ENCODE assay signal across 9 cellular contexts in the genomic region with DNA sequence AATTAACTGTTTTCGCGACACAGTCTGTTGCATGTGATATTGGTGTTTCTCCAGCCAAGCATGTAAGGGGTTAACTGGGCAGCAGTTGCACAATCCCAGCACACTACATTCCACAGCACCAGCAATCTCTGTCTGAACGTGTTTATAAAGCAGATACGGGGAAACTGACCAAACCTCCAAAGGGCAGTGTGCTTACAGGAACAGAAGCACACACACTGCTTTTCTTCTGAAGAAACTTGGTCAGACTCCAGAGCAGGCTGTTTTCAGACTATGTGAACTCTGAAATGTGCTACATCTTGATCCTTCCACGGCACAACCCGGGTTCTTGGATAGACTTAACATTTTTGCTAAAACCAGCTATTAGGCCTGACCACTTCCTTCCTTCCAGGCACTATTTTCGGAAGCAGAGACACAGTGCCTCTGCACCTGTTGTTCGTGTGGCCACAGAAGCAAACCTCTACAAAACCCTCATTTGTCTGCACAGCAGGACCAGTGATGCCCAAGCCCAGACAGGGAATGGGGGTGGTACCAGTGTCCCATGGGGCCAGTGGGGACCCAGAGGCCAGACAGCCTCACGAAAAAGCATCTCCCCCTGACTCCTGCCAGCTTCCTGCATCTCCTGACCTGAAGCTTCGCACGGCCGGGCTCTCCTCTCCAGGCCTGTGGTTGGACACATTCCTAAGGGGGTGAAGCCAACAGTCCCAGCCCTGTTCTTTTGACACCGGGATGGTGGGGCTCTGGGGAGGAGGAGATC.
DNase-seq lines count a peak whose midpoint lies in the region; FAIRE-seq and TF ChIP-seq lines count a peak whose summit lies in the region.
"Had no signal": no experiment of that assay in that cellular context is flagged by ENCODE, and none has a peak within 500 bp of the region (broad histone marks: within the 10 kb centered on the region; RNA-seq: fewer than 3 reads in every experiment).

No MANE protein-coding gene starts in this region.

- H3K79me1 ChIP-seq in H9 (ENCODE audit: insufficient read depth, low read depth, low read length, poor library complexity, severe bottlenecking) = no peaks in the 10 kb centered on the region

- peak overlapping the region in 1 of 3 experiments; percentile 92; a peak in 3 of 7 replicates for H3K27ac Mint-ChIP-seq in H9

- no peak overlapping the region for H3K18ac ChIP-seq in H9 (ENCODE audit: insufficient read length, low read depth, low read length)

- H3K4me2 ChIP-seq in H9 (ENCODE audit: insufficient read depth, insufficient read length, low read length) = no peak overlapping the region
- H3K4me2 ChIP-seq in Karpas-422 (ENCODE audit: low read depth, low read length, poor library complexity, severe bottlenecking) = peak overlapping the region; percentile 81
- peak overlapping the region; percentile 98 for H3K4me2 ChIP-seq in keratinocyte (ENCODE audit: control insufficient read depth, extremely low read depth, insufficient read depth, low read depth, low read length)

- peak; percentile 98 for FAIRE-seq in keratinocyte (lab: Jason Lieb, UNC)
- FAIRE-seq: islet of Langerhans had no signal

- H3K9me3 Mint-ChIP-seq in H9 = no peaks in the 10 kb centered on the region; a peak in 1 of 5 replicates

- no peak overlapping the region; the same call in 1 of the 2 replicates for H3K14ac ChIP-seq in H9 (ENCODE audit: insufficient read depth, low read length)

- no peak overlapping the region for H4K91ac ChIP-seq in H9 (ENCODE audit: insufficient read length, low read depth, low read length)

- peak; percentile 65 for DNase-seq in NK-92 treated with Interleukin-12 subunit alpha and Interleukin-12 subunit beta, amount 100 ng/mL, for 24 hours (lab: John Stamatoyannopoulos, UW)
- DNase-seq in NK-92 (lab: John Stamatoyannopoulos, UW; ENCODE audit: unreplicated experiment) = no peak
- DNase-seq in H9 = peak; percentile 29
- DNase-seq in Karpas-422 = peak; percentile 80
- peak; percentile 99 for DNase-seq in amniotic epithelial cell (ENCODE audit: low read depth)
- DNase-seq in keratinocyte (ENCODE audit: low read depth, low spot score) = peak; percentile 76
- no peak for DNase-seq in activated CD8-positive, alpha-beta memory T cell treated with anti-CD3 and anti-CD28 coated beads, Interleukin-2, amount 50 U/mL, for 48 hours

- no peak overlapping the region for H2BK20ac ChIP-seq in H9 (ENCODE audit: low read depth, low read length, poor library complexity, severe bottlenecking)

- H3K4me3 ChIP-seq in Karpas-422 (ENCODE audit: low read length) = peak overlapping the region; percentile 50
- peak overlapping the region; percentile 24 to 80 (median 78) for H3K4me3 ChIP-seq in keratinocyte (ENCODE audit: control insufficient read depth in 2 of 3, extremely low read depth in 1 of 3, insufficient read depth in 2 of 3, low read depth in 1 of 3, low read length in 3 of 3)
- H3K4me3 ChIP-seq in stomach smooth muscle (ENCODE audit: low read length in 2 of 2) = peak overlapping the region; percentile 69 to 73

- dilution Hi-C loops in keratinocyte (cut with MboI; ENCODE audit: extremely low pct_ligation_motif_present, low sequenced_read_pairs) = no loop called here

- WGBS in H9 (ENCODE audit: extremely low coverage, insufficient read length, low lambda C conversion rate) = no CpG with 5 or more reads among the region's 13 CpGs

- H4K20me1 ChIP-seq in H9 (ENCODE audit: control insufficient read depth, insufficient read depth, insufficient read length) (no peaks in the 10 kb centered on the region), Karpas-422 (ENCODE audit: insufficient read depth, low read depth, low read length) (no peaks in the 10 kb centered on the region), keratinocyte (ENCODE audit: control insufficient read depth, extremely low read depth, insufficient read depth, low read length) (no peaks in the 10 kb centered on the region)

- H2AK5ac ChIP-seq in H9 (ENCODE audit: insufficient read length, low read length) = no peak overlapping the region

- H3K27me3 ChIP-seq in H9 (ENCODE audit: insufficient read depth, low read length) (no peaks in the 10 kb centered on the region), Karpas-422 (ENCODE audit: low read length) (no peaks in the 10 kb centered on the region), keratinocyte (ENCODE audit: control insufficient read depth, extremely low read depth, insufficient read depth, low read length) (no peaks in the 10 kb centered on the region), stomach smooth muscle (ENCODE audit: control insufficient read depth in 1 of 2, insufficient read depth in 2 of 2, low read length in 2 of 2) (no peaks in the 10 kb centered on the region)

- H3K56ac ChIP-seq in H9 (ENCODE audit: insufficient read length, low read depth, low read length) = no peak overlapping the region

- H3K36me3 Mint-ChIP-seq in H9 (ENCODE audit: insufficient read depth in 1 of 3, low read depth in 3 of 3) = peaks cover 8 to 13% (median 12%) of the 10 kb centered on the region in 3 experiments; a peak in 6 of 7 replicates

- no peak overlapping the region for H2AFZ ChIP-seq in H9 (ENCODE audit: low read length)
- no peak overlapping the region for H2AFZ ChIP-seq in Karpas-422 (ENCODE audit: low read length)
- H2AFZ ChIP-seq in keratinocyte (ENCODE audit: control insufficient read depth, low read length) = no peak overlapping the region

- no peak overlapping the region for H2BK5ac ChIP-seq in H9 (ENCODE audit: insufficient read length, low read length)

- H3K23me2 ChIP-seq in H9 (ENCODE audit: insufficient read length, low read depth, low read length, poor library complexity, severe bottlenecking) = no peaks in the 10 kb centered on the region

- H3K36me3 ChIP-seq in Karpas-422 (ENCODE audit: insufficient read depth, low read length) (no peaks in the 10 kb centered on the region; the same call in 1 of the 2 replicates), keratinocyte (ENCODE audit: control insufficient read depth in 2 of 2, extremely low read depth in 1 of 2, insufficient read depth in 2 of 2, low read length in 2 of 2) (peaks cover 0 to 10% of the 10 kb centered on the region in 2 experiments), stomach smooth muscle (ENCODE audit: control insufficient read depth in 2 of 2, insufficient read depth in 2 of 2, low read length in 2 of 2) (peaks cover 16 to 18% of the 10 kb centered on the region in 2 donors)

- H3K79me2 ChIP-seq in H9 (ENCODE audit: insufficient read depth, low read length) (no peaks in the 10 kb centered on the region), Karpas-422 (ENCODE audit: low read length) (no peaks in the 10 kb centered on the region), keratinocyte (ENCODE audit: control insufficient read depth, insufficient read depth, low read length) (no peaks in the 10 kb centered on the region)

- TF ChIP-seq CTCF in H9 (conservative IDR thresholded peaks at IDR 0.05) = no peak
- no peak for TF ChIP-seq CTCF in keratinocyte (optimal IDR thresholded peaks at IDR 0.05 in 1 of 3, IDR thresholded peaks at IDR 0.05 in 1 of 3, conservative IDR thresholded peaks at IDR 0.05 in 1 of 3; ENCODE audit: extremely low read depth in 1 of 3, insufficient read depth in 2 of 3, low read length in 3 of 3)

- H3K27ac ChIP-seq in H9 (ENCODE audit: insufficient read length, low read depth, low read length) (no peak overlapping the region), Karpas-422 (ENCODE audit: low read length) (peak overlapping the region; percentile 99), keratinocyte (ENCODE audit: control insufficient read depth, insufficient read depth, low read length) (peak overlapping the region; percentile 96), stomach smooth muscle (ENCODE audit: low read length) (peak overlapping the region; percentile 70)

- H3K23ac ChIP-seq in H9 (ENCODE audit: insufficient read length, low read depth, low read length) = no peak overlapping the region

- no peak overlapping the region for H3K4ac ChIP-seq in H9 (ENCODE audit: low read depth, low read length)

- H3K4me1 Mint-ChIP-seq in H9 = peaks cover 66 to 71% of the 10 kb centered on the region in 2 experiments

- H3K9me2 ChIP-seq in Karpas-422 (replicated peaks; ENCODE audit: insufficient read depth, low read length) = no peaks in the 10 kb centered on the region

- peak overlapping the region in 1 of 2 experiments; percentile 19; a peak in 1 of 5 replicates for H3K4me3 Mint-ChIP-seq in H9

- H3K27me3 Mint-ChIP-seq in H9 (ENCODE audit: low read depth) = no peaks in the 10 kb centered on the region; the same call in 1 of the 2 replicates

- no peak overlapping the region for H2BK120ac ChIP-seq in H9 (ENCODE audit: low read depth, low read length, poor library complexity, severe bottlenecking)

- H3K9me1 ChIP-seq in keratinocyte (ENCODE audit: control insufficient read depth, extremely low read depth, insufficient read depth, low read length) = no peaks in the 10 kb centered on the region

- no peak overlapping the region for H3K9ac ChIP-seq in H9 (ENCODE audit: extremely low read depth, insufficient read length, low read length)
- peak overlapping the region; percentile 61 for H3K9ac ChIP-seq in Karpas-422 (ENCODE audit: low read length)
- peak overlapping the region; percentile 80 for H3K9ac ChIP-seq in keratinocyte (ENCODE audit: control insufficient read depth, extremely low read depth, insufficient read depth, low read length)
- peak overlapping the region in 1 of 2 donors; percentile 62 for H3K9ac ChIP-seq in stomach smooth muscle (ENCODE audit: low read length in 2 of 2)

- no peak overlapping the region for H4K8ac ChIP-seq in H9 (replicated peaks; ENCODE audit: insufficient read length, low read depth, low read length)

- no peak overlapping the region for H3T11ph ChIP-seq in H9 (ENCODE audit: low read length)

- H2BK15ac ChIP-seq in H9 (ENCODE audit: low read depth, low read length) = no peak overlapping the region

- H2BK12ac ChIP-seq in H9 (ENCODE audit: insufficient read length, low read depth, low read length) = no peak overlapping the region

- peaks cover 31% of the 10 kb centered on the region for H3K4me1 ChIP-seq in H9 (ENCODE audit: insufficient read depth, low read length)
- H3K4me1 ChIP-seq in Karpas-422 (ENCODE audit: low read length) = peaks cover 66% of the 10 kb centered on the region
- peaks cover 31% of the 10 kb centered on the region for H3K4me1 ChIP-seq in keratinocyte (ENCODE audit: control insufficient read depth, extremely low read depth, insufficient read depth, low read length)
- H3K4me1 ChIP-seq in stomach smooth muscle (ENCODE audit: control insufficient read depth, insufficient read depth, low read length) = peaks cover 35% of the 10 kb centered on the region

- H4K5ac ChIP-seq in H9 (ENCODE audit: insufficient read length, low read depth, low read length) = no peak overlapping the region

- H3K9me3 ChIP-seq in H9 (ENCODE audit: control insufficient read depth, low read depth, low read length) (no peaks in the 10 kb centered on the region), Karpas-422 (ENCODE audit: low read length) (no peaks in the 10 kb centered on the region), keratinocyte (ENCODE audit: control insufficient read depth, low read depth, low read length) (no peaks in the 10 kb centered on the region), stomach smooth muscle (ENCODE audit: control insufficient read depth in 2 of 2, low read length in 2 of 2) (no peaks in the 10 kb centered on the region)

Comparison
In these comparisons a context has a peak if more than half of its experiments do, and no peak if none do; other contexts are left out.
1. DNase-seq: peak in NK-92 treated with Interleukin-12 subunit alpha and Interleukin-12 subunit beta, amount 100 ng/mL, for 24 hours (single experiment), H9 (single experiment), Karpas-422 (single experiment), amniotic epithelial cell (single experiment) and keratinocyte (single experiment); none in NK-92 (single experiment) and activated CD8-positive, alpha-beta memory T cell treated with anti-CD3 and anti-CD28 coated beads, Interleukin-2, amount 50 U/mL, for 48 hours (single experiment).
2. Peak in every context shown above with its lines, with median percentiles within 50 percentile points of each other: H3K4me3 ChIP-seq.